Comparison of ENCODE assay signal across 1 cellular context in the genomic region with DNA sequence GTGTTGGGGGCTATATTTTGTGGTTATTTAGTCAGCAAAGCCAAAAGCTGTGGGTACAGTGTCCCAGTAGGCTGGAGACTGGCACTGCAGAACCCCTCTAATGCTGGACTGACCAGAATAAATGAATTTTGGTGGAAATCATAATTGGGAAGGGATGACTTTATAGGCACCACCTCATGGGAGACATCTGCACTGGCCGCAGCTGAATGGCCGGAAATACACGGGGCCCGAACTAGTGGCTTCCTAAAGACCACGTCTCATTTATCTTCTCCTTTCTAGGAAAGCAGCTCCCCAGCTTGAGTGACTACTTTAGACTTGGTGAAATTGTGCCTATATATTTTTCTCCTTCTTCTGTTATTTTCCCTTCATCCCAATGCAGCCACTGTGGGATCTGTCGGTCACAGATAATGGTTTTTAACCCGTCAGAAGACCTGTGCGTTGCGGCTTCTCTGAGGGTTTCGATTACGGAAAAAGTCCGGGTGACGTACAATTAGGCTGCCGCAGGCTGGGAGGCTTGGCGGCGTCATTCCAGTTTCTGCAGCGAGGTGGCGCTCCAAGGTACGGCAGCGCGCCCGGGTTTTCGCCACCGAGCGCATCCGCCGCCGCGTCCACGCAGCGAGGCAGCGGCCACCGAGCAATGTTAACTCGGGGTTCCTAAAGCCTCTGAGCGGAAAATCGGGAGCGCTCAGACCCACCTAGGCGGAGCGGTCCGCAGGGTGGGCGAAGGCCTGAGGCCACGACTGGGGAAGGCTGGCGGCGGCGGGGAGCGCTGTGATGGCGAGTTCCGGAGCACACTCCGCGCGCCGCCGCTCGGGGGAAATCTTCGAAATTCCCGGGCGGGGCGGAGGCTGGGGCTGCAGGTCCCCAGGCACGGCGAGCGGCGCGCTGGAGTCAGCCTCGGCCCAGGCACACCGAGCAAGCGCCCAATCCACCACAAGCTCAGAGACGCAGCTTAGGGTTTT.
TF ChIP-seq lines count a peak whose summit lies in the region.

No MANE protein-coding gene starts in this region.

TF ChIP-seq in GM12878, 131 proteins besides CTCF, POLR2A, EP300 and RAD21 (continued from another document and continues in another):
- TF ChIP-seq MEF2A (IDR thresholded peaks at IDR 0.05; ENCODE audit: insufficient read depth, low read depth, low read length), result no peak
- no peak for TF ChIP-seq ZNF622 (IDR thresholded peaks at IDR 0.05)
- no peak for TF ChIP-seq SUZ12 (IDR thresholded peaks at IDR 0.05; ENCODE audit: unreplicated experiment)
- TF ChIP-seq, protein P1, sequence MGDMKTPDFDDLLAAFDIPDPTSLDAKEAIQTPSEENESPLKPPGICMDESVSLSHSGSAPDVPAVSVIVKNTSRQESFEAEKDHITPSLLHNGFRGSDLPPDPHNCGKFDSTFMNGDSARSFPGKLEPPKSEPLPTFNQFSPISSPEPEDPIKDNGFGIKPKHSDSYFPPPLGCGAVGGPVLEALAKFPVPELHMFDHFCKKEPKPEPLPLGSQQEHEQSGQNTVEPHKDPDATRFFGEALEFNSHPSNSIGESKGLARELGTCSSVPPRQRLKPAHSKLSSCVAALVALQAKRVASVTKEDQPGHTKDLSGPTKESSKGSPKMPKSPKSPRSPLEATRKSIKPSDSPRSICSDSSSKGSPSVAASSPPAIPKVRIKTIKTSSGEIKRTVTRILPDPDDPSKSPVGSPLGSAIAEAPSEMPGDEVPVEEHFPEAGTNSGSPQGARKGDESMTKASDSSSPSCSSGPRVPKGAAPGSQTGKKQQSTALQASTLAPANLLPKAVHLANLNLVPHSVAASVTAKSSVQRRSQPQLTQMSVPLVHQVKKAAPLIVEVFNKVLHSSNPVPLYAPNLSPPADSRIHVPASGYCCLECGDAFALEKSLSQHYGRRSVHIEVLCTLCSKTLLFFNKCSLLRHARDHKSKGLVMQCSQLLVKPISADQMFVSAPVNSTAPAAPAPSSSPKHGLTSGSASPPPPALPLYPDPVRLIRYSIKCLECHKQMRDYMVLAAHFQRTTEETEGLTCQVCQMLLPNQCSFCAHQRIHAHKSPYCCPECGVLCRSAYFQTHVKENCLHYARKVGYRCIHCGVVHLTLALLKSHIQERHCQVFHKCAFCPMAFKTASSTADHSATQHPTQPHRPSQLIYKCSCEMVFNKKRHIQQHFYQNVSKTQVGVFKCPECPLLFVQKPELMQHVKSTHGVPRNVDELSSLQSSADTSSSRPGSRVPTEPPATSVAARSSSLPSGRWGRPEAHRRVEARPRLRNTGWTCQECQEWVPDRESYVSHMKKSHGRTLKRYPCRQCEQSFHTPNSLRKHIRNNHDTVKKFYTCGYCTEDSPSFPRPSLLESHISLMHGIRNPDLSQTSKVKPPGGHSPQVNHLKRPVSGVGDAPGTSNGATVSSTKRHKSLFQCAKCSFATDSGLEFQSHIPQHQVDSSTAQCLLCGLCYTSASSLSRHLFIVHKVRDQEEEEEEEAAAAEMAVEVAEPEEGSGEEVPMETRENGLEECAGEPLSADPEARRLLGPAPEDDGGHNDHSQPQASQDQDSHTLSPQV (IDR thresholded peaks at IDR 0.05), result peak; percentile 90; the same call in 1 of the 2 replicates
- no peak for TF ChIP-seq KAT2A (conservative IDR thresholded peaks at IDR 0.05; ENCODE audit: control insufficient read depth, low read depth, low read length)
- no peak for TF ChIP-seq CBX5 (IDR thresholded peaks at IDR 0.05; ENCODE audit: low read depth)
- TF ChIP-seq, protein P2, sequence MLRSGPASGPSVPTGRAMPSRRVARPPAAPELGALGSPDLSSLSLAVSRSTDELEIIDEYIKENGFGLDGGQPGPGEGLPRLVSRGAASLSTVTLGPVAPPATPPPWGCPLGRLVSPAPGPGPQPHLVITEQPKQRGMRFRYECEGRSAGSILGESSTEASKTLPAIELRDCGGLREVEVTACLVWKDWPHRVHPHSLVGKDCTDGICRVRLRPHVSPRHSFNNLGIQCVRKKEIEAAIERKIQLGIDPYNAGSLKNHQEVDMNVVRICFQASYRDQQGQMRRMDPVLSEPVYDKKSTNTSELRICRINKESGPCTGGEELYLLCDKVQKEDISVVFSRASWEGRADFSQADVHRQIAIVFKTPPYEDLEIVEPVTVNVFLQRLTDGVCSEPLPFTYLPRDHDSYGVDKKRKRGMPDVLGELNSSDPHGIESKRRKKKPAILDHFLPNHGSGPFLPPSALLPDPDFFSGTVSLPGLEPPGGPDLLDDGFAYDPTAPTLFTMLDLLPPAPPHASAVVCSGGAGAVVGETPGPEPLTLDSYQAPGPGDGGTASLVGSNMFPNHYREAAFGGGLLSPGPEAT (IDR thresholded peaks at IDR 0.05; ENCODE audit: low read depth), result peak; percentile 74
- TF ChIP-seq ZNF274 (IDR thresholded peaks at IDR 0.05; ENCODE audit: insufficient read depth, insufficient read length), result no peak
- TF ChIP-seq SMARCA5 (IDR thresholded peaks at IDR 0.05), result peak; percentile 92; the same call in 1 of the 2 replicates
- TF ChIP-seq, protein P3, sequence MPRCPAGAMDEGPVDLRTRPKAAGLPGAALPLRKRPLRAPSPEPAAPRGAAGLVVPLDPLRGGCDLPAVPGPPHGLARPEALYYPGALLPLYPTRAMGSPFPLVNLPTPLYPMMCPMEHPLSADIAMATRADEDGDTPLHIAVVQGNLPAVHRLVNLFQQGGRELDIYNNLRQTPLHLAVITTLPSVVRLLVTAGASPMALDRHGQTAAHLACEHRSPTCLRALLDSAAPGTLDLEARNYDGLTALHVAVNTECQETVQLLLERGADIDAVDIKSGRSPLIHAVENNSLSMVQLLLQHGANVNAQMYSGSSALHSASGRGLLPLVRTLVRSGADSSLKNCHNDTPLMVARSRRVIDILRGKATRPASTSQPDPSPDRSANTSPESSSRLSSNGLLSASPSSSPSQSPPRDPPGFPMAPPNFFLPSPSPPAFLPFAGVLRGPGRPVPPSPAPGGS (IDR thresholded peaks at IDR 0.05; ENCODE audit: borderline replicate concordance, insufficient read depth, low read depth, low read length, poor library complexity, severe bottlenecking), result no peak
- no peak for TF ChIP-seq RAD51 (IDR thresholded peaks at IDR 0.05)
- peak; percentile 96 for TF ChIP-seq IKZF1 (conservative IDR thresholded peaks at IDR 0.05)
- TF ChIP-seq NFYA (IDR thresholded peaks at IDR 0.05; ENCODE audit: borderline replicate concordance, low read depth, low read length), result no peak
- TF ChIP-seq, protein P4, sequence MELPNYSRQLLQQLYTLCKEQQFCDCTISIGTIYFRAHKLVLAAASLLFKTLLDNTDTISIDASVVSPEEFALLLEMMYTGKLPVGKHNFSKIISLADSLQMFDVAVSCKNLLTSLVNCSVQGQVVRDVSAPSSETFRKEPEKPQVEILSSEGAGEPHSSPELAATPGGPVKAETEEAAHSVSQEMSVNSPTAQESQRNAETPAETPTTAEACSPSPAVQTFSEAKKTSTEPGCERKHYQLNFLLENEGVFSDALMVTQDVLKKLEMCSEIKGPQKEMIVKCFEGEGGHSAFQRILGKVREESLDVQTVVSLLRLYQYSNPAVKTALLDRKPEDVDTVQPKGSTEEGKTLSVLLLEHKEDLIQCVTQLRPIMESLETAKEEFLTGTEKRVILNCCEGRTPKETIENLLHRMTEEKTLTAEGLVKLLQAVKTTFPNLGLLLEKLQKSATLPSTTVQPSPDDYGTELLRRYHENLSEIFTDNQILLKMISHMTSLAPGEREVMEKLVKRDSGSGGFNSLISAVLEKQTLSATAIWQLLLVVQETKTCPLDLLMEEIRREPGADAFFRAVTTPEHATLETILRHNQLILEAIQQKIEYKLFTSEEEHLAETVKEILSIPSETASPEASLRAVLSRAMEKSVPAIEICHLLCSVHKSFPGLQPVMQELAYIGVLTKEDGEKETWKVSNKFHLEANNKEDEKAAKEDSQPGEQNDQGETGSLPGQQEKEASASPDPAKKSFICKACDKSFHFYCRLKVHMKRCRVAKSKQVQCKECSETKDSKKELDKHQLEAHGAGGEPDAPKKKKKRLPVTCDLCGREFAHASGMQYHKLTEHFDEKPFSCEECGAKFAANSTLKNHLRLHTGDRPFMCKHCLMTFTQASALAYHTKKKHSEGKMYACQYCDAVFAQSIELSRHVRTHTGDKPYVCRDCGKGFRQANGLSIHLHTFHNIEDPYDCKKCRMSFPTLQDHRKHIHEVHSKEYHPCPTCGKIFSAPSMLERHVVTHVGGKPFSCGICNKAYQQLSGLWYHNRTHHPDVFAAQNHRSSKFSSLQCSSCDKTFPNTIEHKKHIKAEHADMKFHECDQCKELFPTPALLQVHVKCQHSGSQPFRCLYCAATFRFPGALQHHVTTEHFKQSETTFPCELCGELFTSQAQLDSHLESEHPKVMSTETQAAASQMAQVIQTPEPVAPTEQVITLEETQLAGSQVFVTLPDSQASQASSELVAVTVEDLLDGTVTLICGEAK (IDR thresholded peaks at IDR 0.05; ENCODE audit: borderline replicate concordance), result no peak
- no peak for TF ChIP-seq RCOR1 (conservative IDR thresholded peaks at IDR 0.05; ENCODE audit: low read depth, low read length)
- TF ChIP-seq, protein P5, sequence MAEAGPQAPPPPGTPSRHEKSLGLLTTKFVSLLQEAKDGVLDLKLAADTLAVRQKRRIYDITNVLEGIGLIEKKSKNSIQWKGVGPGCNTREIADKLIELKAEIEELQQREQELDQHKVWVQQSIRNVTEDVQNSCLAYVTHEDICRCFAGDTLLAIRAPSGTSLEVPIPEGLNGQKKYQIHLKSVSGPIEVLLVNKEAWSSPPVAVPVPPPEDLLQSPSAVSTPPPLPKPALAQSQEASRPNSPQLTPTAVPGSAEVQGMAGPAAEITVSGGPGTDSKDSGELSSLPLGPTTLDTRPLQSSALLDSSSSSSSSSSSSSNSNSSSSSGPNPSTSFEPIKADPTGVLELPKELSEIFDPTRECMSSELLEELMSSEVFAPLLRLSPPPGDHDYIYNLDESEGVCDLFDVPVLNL (IDR thresholded peaks at IDR 0.05; ENCODE audit: low read depth, low read length), result peak; percentile 56; the same call in 1 of the 2 replicates
- no peak for TF ChIP-seq POLR2AphosphoS2 (IDR thresholded peaks at IDR 0.05; ENCODE audit: low read depth, low read length)
- no peak for TF ChIP-seq IRF4 (IDR thresholded peaks at IDR 0.05; ENCODE audit: low read depth, low read length)
- TF ChIP-seq BACH1 (IDR thresholded peaks at IDR 0.05; ENCODE audit: borderline replicate concordance), result no peak; the same call in none of the 2 replicates
- TF ChIP-seq, protein P6, sequence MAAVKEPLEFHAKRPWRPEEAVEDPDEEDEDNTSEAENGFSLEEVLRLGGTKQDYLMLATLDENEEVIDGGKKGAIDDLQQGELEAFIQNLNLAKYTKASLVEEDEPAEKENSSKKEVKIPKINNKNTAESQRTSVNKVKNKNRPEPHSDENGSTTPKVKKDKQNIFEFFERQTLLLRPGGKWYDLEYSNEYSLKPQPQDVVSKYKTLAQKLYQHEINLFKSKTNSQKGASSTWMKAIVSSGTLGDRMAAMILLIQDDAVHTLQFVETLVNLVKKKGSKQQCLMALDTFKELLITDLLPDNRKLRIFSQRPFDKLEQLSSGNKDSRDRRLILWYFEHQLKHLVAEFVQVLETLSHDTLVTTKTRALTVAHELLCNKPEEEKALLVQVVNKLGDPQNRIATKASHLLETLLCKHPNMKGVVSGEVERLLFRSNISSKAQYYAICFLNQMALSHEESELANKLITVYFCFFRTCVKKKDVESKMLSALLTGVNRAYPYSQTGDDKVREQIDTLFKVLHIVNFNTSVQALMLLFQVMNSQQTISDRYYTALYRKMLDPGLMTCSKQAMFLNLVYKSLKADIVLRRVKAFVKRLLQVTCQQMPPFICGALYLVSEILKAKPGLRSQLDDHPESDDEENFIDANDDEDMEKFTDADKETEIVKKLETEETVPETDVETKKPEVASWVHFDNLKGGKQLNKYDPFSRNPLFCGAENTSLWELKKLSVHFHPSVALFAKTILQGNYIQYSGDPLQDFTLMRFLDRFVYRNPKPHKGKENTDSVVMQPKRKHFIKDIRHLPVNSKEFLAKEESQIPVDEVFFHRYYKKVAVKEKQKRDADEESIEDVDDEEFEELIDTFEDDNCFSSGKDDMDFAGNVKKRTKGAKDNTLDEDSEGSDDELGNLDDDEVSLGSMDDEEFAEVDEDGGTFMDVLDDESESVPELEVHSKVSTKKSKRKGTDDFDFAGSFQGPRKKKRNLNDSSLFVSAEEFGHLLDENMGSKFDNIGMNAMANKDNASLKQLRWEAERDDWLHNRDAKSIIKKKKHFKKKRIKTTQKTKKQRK (IDR thresholded peaks at IDR 0.05; ENCODE audit: low read depth, low read length), result no peak
- TF ChIP-seq TCF7 (IDR thresholded peaks at IDR 0.05; ENCODE audit: borderline replicate concordance), result no peak
- TF ChIP-seq, protein P7, sequence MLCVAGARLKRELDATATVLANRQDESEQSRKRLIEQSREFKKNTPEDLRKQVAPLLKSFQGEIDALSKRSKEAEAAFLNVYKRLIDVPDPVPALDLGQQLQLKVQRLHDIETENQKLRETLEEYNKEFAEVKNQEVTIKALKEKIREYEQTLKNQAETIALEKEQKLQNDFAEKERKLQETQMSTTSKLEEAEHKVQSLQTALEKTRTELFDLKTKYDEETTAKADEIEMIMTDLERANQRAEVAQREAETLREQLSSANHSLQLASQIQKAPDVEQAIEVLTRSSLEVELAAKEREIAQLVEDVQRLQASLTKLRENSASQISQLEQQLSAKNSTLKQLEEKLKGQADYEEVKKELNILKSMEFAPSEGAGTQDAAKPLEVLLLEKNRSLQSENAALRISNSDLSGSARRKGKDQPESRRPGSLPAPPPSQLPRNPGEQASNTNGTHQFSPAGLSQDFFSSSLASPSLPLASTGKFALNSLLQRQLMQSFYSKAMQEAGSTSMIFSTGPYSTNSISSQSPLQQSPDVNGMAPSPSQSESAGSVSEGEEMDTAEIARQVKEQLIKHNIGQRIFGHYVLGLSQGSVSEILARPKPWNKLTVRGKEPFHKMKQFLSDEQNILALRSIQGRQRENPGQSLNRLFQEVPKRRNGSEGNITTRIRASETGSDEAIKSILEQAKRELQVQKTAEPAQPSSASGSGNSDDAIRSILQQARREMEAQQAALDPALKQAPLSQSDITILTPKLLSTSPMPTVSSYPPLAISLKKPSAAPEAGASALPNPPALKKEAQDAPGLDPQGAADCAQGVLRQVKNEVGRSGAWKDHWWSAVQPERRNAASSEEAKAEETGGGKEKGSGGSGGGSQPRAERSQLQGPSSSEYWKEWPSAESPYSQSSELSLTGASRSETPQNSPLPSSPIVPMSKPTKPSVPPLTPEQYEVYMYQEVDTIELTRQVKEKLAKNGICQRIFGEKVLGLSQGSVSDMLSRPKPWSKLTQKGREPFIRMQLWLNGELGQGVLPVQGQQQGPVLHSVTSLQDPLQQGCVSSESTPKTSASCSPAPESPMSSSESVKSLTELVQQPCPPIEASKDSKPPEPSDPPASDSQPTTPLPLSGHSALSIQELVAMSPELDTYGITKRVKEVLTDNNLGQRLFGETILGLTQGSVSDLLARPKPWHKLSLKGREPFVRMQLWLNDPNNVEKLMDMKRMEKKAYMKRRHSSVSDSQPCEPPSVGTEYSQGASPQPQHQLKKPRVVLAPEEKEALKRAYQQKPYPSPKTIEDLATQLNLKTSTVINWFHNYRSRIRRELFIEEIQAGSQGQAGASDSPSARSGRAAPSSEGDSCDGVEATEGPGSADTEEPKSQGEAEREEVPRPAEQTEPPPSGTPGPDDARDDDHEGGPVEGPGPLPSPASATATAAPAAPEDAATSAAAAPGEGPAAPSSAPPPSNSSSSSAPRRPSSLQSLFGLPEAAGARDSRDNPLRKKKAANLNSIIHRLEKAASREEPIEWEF (IDR thresholded peaks at IDR 0.05; ENCODE audit: insufficient replicate concordance, low read depth, low read length), result no peak
- TF ChIP-seq, protein P8, sequence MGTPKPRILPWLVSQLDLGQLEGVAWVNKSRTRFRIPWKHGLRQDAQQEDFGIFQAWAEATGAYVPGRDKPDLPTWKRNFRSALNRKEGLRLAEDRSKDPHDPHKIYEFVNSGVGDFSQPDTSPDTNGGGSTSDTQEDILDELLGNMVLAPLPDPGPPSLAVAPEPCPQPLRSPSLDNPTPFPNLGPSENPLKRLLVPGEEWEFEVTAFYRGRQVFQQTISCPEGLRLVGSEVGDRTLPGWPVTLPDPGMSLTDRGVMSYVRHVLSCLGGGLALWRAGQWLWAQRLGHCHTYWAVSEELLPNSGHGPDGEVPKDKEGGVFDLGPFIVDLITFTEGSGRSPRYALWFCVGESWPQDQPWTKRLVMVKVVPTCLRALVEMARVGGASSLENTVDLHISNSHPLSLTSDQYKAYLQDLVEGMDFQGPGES (IDR thresholded peaks at IDR 0.05), result no peak
- no peak for TF ChIP-seq CBX3 (IDR thresholded peaks at IDR 0.05; ENCODE audit: borderline replicate concordance, low read depth)
